In the genomic region with DNA sequence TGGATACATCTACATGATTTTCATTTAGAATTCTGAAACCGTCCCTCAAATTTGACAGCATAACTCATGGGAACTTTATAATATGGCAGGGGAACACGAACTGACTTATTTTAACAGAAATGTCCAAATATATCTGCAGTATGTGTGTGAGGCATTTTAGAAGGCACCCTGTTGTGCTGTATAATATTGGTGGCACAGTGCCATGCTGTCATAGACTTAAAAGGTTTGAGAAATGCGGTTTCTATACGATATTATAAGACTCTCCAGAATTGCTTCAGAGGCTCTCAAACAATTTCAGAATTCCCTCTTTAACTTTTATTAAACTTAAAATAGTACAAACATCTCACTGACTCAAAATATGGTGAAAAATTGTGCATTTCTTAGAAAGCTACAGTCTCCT, we compare ENCODE assay signal across 21 cellular contexts.
"Had no signal": no experiment of that assay in that cellular context is flagged by ENCODE, and none has a peak within 500 bp of the region (broad histone marks: within the 10 kb centered on the region; RNA-seq: fewer than 3 reads in every experiment).

No MANE protein-coding gene starts in this region.

- FAIRE-seq: HepG2 had no signal

- H3K4me3 ChIP-seq: MG63, SJCRH30 had no signal

- DNase-seq: IMR-90; Karpas-422; KG1; MG63; NCI-H1092; NCI-H1105 treated with DMSO at 0.1 percent for 48 hours; NCI-H1417 treated with DMSO at 0.1 percent for 48 hours; NCI-H146; NCI-H1694 treated with DMSO at 0.1 percent for 48 hours; NCI-H1930; NCI-H2081; NCI-H2107; NCI-H2227 treated with DMSO at 0.1 percent for 48 hours; NCI-H524; NCI-H526 treated with DMSO at 0.1 percent for 48 hours; NCI-H774; NK-92 treated with Interleukin-12 subunit alpha and Interleukin-12 subunit beta, amount 100 ng/mL, for 24 hours; PC-3; SHP77 treated with DMSO at 0.1 percent for 48 hours; SJCRH30 had no signal
